Comparison of ENCODE assay signal across 7 cellular contexts in the genomic region with DNA sequence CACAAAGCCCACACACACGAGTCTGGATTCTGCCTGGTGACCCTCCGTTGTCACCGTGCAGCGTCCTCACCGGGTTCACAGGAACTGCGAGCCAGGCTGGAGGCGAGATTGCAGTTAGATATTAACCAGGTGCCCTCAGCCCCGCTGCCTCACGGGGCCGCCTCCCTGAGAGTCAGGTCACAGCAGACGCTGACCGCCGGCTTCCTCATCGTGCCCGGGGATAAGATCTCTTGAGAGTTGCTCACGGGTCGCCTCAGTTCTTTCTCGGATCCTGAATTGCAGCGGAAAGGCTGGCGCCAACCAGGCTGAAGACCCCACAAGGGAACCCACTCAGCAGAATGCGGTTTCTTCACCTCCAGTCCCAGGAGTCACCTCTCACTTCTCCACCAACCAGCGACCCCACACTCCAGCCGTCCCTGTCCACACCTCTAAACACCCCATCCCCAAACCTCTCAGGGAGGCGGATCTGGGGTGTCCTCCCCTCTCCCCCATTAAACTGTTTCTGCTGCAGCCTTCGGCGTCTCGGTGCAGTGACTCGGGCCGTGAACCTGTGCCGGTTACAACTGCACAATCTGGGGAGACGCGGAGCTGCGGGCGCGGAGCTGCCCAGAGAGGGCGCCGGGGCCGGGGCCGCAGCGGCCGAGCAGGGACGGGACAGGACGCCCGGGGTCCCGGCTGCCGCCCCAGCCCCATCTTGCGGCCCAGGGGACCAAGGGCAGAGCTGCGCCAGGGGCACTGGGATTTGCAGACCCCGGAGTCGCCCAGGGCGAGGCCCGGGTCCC. TPM values are rescaled to one million over a fixed set of nuclear protein-coding genes. Genes with fewer than 3 reads are reported as not detected.
DNase-seq lines count a peak whose midpoint lies in the region; ATAC-seq, FAIRE-seq and TF ChIP-seq lines count a peak whose summit lies in the region.

No MANE protein-coding gene starts in this region.

- peak overlapping the region; percentile 70 for H3K9ac ChIP-seq in endocrine pancreas (ENCODE audit: control insufficient read depth, insufficient read depth, low read length)

- FAIRE-seq in GM12891 (lab: Jason Lieb, UNC), result peak; percentile 23

- ATAC-seq in stimulated activated naive CD8-positive, alpha-beta T cell treated with anti-CD3 and anti-CD28 coated beads, Interleukin-15, Interleukin-2, amounts not matched to agents 100 U/mL and 50 U/mL, for 24 hours, result peak; percentile 32

- H3K4me3 ChIP-seq in H7 (ENCODE audit: insufficient read depth, low read depth, low read length) (peak overlapping the region; percentile 63), MG63 (peak overlapping the region; percentile 86), endocrine pancreas (ENCODE audit: control insufficient read depth, insufficient read depth, low read length) (peak overlapping the region; percentile 52), mesodermal cell (ENCODE audit: extremely low read depth, insufficient read depth, low read length, poor library complexity, severe bottlenecking) (peak overlapping the region; percentile 77)

- TF ChIP-seq POLR2A in GM12891 (IDR thresholded peaks at IDR 0.05; ENCODE audit: low read depth, low read length), result no peak

- peak overlapping the region; percentile 91 for H3K27ac ChIP-seq in mesodermal cell (ENCODE audit: low read depth, low read length, severe bottlenecking)

- no peaks in the 10 kb centered on the region for H3K36me3 ChIP-seq in H7 (replicated peaks; ENCODE audit: control insufficient read depth, insufficient read depth, low read length)
- peaks cover 28% of the 10 kb centered on the region for H3K36me3 ChIP-seq in MG63
- H3K36me3 ChIP-seq in endocrine pancreas (ENCODE audit: control insufficient read depth, insufficient read depth, low read length), result no peaks in the 10 kb centered on the region
- H3K36me3 ChIP-seq in mesodermal cell (ENCODE audit: control insufficient read depth, insufficient read depth, low read length), result peaks cover 11% of the 10 kb centered on the region

- H3K9me3 ChIP-seq in MG63 (peaks cover 6% of the 10 kb centered on the region), endocrine pancreas (ENCODE audit: control insufficient read depth, low read length) (no peaks in the 10 kb centered on the region), mesodermal cell (ENCODE audit: control insufficient read depth, low read length) (no peaks in the 10 kb centered on the region)

- DNase-seq in GM12891 (ENCODE audit: insufficient read length, low spot score) (peak; percentile 24), H7 (peak; percentile 69), MG63 (peak; percentile 68)
- peak; percentile 9 to 18 for DNase-seq in activated CD4-positive, alpha-beta T cell treated with anti-CD3 and anti-CD28 coated beads, Interleukin-2, amount 50 U/mL, for 24 hours (ENCODE audit: low read depth in 1 of 2, low spot score in 1 of 2)
- DNase-seq in stimulated activated naive CD8-positive, alpha-beta T cell treated with anti-CD3 and anti-CD28 coated beads, Interleukin-15, Interleukin-2, amounts not matched to agents 100 U/mL and 50 U/mL, for 24 hours, result peak; percentile 43

- H3K4me1 ChIP-seq in endocrine pancreas (ENCODE audit: control insufficient read depth, insufficient read depth, low read length), result no peaks in the 10 kb centered on the region
- H3K4me1 ChIP-seq in mesodermal cell (ENCODE audit: control insufficient read depth, insufficient read depth, low read length, poor library complexity, severe bottlenecking), result peaks cover 9% of the 10 kb centered on the region

- 0 to 1% methylated on average over 39 to 52 of the region's 52 CpGs for WGBS in mesodermal cell (ENCODE audit: insufficient coverage in 2 of 2), 2 experiments

- peaks cover 17% of the 10 kb centered on the region; the same call in 1 of the 2 replicates for H3K27me3 ChIP-seq in H7 (ENCODE audit: control insufficient read depth, insufficient read depth, low read length)
- H3K27me3 ChIP-seq in MG63, result no peaks in the 10 kb centered on the region
- no peaks in the 10 kb centered on the region for H3K27me3 ChIP-seq in endocrine pancreas (ENCODE audit: control insufficient read depth, insufficient read depth, low read length)

TF ChIP-seq in GM12891, 5 proteins besides CTCF, POLR2A, EP300 and RAD21:
- TF ChIP-seq POLR2AphosphoS5 (IDR thresholded peaks at IDR 0.05; ENCODE audit: low read depth, low read length) (no peak), PAX5 (IDR thresholded peaks at IDR 0.05; ENCODE audit: insufficient read depth, low read length, severe bottlenecking) (no peak), TAF1 (IDR thresholded peaks at IDR 0.05; ENCODE audit: low read depth, low read length) (no peak), POU2F2 (IDR thresholded peaks at IDR 0.05; ENCODE audit: low read depth, low read length) (no peak), SPI1 (IDR thresholded peaks at IDR 0.05; ENCODE audit: low read depth, low read length) (no peak)

RNA-seq across cellular contexts. Expression of a gene that starts 0.6 kb away (rescaled TPM):
- polyA plus RNA-seq in GM12891 (2012; ENCODE audit: low read depth, missing spikeins), result 0.69 TPM
- total RNA-seq in H7 (2014; rRNA removed; shearing (Covaris generic)), result 0.81 TPM in 1 of 2 replicates, not detected in the other
- total RNA-seq in MG63 (2014; rRNA removed; shearing (Covaris generic); ENCODE audit: low replicate concordance), result 10.1 and 14.8 TPM in 2 replicates
- 9.0 TPM for polyA plus RNA-seq in mesodermal cell (2013, experiment 1 of 2)
- 7.2 TPM for polyA plus RNA-seq in mesodermal cell (2013, experiment 2 of 2)

RNA-seq across cellular contexts. Expression of a gene that starts 28.6 kb away (rescaled TPM):
- polyA plus RNA-seq in GM12891 (2012; ENCODE audit: low read depth, missing spikeins), result 2.7 TPM
- total RNA-seq in H7 (2014; rRNA removed; shearing (Covaris generic)), result not detected in 2 replicates
- total RNA-seq in MG63 (2014; rRNA removed; shearing (Covaris generic); ENCODE audit: low replicate concordance), result 5.7 and 21.8 TPM in 2 replicates
- 4.9 TPM for polyA plus RNA-seq in mesodermal cell (2013, experiment 1 of 2)
- polyA plus RNA-seq in mesodermal cell (2013, experiment 2 of 2), result 4.9 TPM

Comparison
In these comparisons a context has a peak if more than half of its experiments do, and no peak if none do; other contexts are left out.
1. Peak in every context shown above with its lines: DNase-seq, ATAC-seq, H3K4me3 ChIP-seq and H3K27ac ChIP-seq.
2. DNase-seq: peak in every context shown above with its lines; median percentile 69 in H7; 68 in MG63; 43 in stimulated activated naive CD8-positive, alpha-beta T cell treated with anti-CD3 and anti-CD28 coated beads, Interleukin-15, Interleukin-2, amounts not matched to agents 100 U/mL and 50 U/mL, for 24 hours; 24 in GM12891; 14 in activated CD4-positive, alpha-beta T cell treated with anti-CD3 and anti-CD28 coated beads, Interleukin-2, amount 50 U/mL, for 24 hours.